Comparison of ENCODE assay signal across 19 cellular contexts in genomic region chrX:136541294-136541693, GRCh38. TPM values are rescaled to one million over a fixed set of nuclear protein-coding genes. Genes with fewer than 3 reads are reported as not detected.
DNase-seq lines count a peak whose midpoint lies in the region; ATAC-seq and TF ChIP-seq lines count a peak whose summit lies in the region.
"Had no signal": no experiment of that assay in that cellular context is flagged by ENCODE, and none has a peak within 500 bp of the region (broad histone marks: within the 10 kb centered on the region; RNA-seq: fewer than 3 reads in every experiment).

No MANE protein-coding gene starts in this region.

- H3K9me3 ChIP-seq in cardiac muscle cell (ENCODE audit: low read depth) = no peaks in the 10 kb centered on the region
- H3K9me3 ChIP-seq in hepatocyte (ENCODE audit: low read depth) = no peaks in the 10 kb centered on the region
- H3K9me3 ChIP-seq: Peyer's patch had no signal

- no peak overlapping the region for H2AFZ ChIP-seq in hepatocyte

- DNase-seq in cardiac muscle cell (ENCODE audit: low read depth in 1 of 2, low spot score in 1 of 2) (peak; percentile 1 to 39), cardiac septum (ENCODE audit: low spot score) (no peak), NCI-H1436 treated with DMSO at 0.1 percent for 48 hours (lab: John Stamatoyannopoulos, UW) (peak; percentile 48), hepatocyte (ENCODE audit: low spot score) (peak; percentile 9), ureter (ENCODE audit: low spot score) (no peak), A172 (ENCODE audit: low spot score) (no peak), sciatic nerve (ENCODE audit: low spot score) (no peak)
- DNase-seq: CD8-positive, alpha-beta T cell; DMS79 treated with DMSO at 0.1 percent for 48 hours; NCI-H1105; NCI-H187 treated with DMSO at 0.1 percent for 48 hours; NCI-H446 treated with DMSO at 0.1 percent for 48 hours; Peyer's patch had no signal

- intact Hi-C loops in cardiac septum (cut with DNase I) (no loop called here), sciatic nerve (cut with DNase I) (no loop called here)

- 78% methylated on average over 3 of the region's 3 CpGs for WGBS in hepatocyte (ENCODE audit: low lambda C conversion rate, missing lambda C conversion rate)

- no peak overlapping the region for H3K4me3 ChIP-seq in cardiac muscle cell
- H3K4me3 ChIP-seq in hepatocyte = no peak overlapping the region
- H3K4me3 ChIP-seq: BLaER1 treated with 17β-estradiol and CSF1 and Interleukin-3, amounts not matched to agents 10 nM and 100 nM; Peyer's patch; SK-N-MC had no signal

- H3K27me3 ChIP-seq in cardiac muscle cell (no peaks in the 10 kb centered on the region), hepatocyte (no peaks in the 10 kb centered on the region)
- H3K27me3 ChIP-seq: Peyer's patch had no signal

- H3K79me2 ChIP-seq in hepatocyte = no peaks in the 10 kb centered on the region

- no peak overlapping the region for H3K27ac ChIP-seq in cardiac muscle cell
- H3K27ac ChIP-seq in hepatocyte = no peak overlapping the region
- H3K27ac ChIP-seq: BLaER1 treated with 17β-estradiol and CSF1 and Interleukin-3, amounts not matched to agents 10 nM and 100 nM; Peyer's patch; SK-N-MC had no signal

- no peak overlapping the region for H3K4me2 ChIP-seq in hepatocyte
- H3K4me2 ChIP-seq: BLaER1 treated with 17β-estradiol and CSF1 and Interleukin-3, amounts not matched to agents 10 nM and 100 nM had no signal

- no peaks in the 10 kb centered on the region for H3K4me1 ChIP-seq in cardiac muscle cell (ENCODE audit: low read depth)
- H3K4me1 ChIP-seq in hepatocyte (ENCODE audit: insufficient read depth) = no peaks in the 10 kb centered on the region
- H3K4me1 ChIP-seq: BLaER1 treated with 17β-estradiol and CSF1 and Interleukin-3, amounts not matched to agents 10 nM and 100 nM; Peyer's patch had no signal

- no peaks in the 10 kb centered on the region for H3K9me2 ChIP-seq in hepatocyte (replicated peaks; ENCODE audit: insufficient read depth)

- no peak for ATAC-seq in sciatic nerve
- ATAC-seq: CD8-positive, alpha-beta T cell; Right ventricle myocardium inferior had no signal

- H3K36me3 ChIP-seq in cardiac muscle cell (no peaks in the 10 kb centered on the region), hepatocyte (replicated peaks; ENCODE audit: insufficient read depth, low read depth) (no peaks in the 10 kb centered on the region)
- H3K36me3 ChIP-seq: BLaER1 treated with 17β-estradiol and CSF1 and Interleukin-3, amounts not matched to agents 10 nM and 100 nM; Peyer's patch had no signal

- no peak for TF ChIP-seq CTCF in cardiac muscle cell (IDR thresholded peaks at IDR 0.05; ENCODE audit: low read depth, low read length)
- TF ChIP-seq CTCF in hepatocyte (IDR thresholded peaks at IDR 0.05; ENCODE audit: poor library complexity) = no peak

- no peaks in the 10 kb centered on the region for H4K20me1 ChIP-seq in hepatocyte (ENCODE audit: insufficient read depth, poor library complexity, severe bottlenecking)

RNA-seq across cellular contexts. Expression of gene VGLL1, which starts 9.3 kb away (rescaled TPM):
- total RNA-seq in cardiac muscle cell (not detected in 2 replicates), cardiac septum (not detected), hepatocyte (4.1 and 4.8 TPM in 2 replicates), ureter (85.6 TPM), sciatic nerve (not detected)
- polyA plus RNA-seq in cardiac muscle cell (not detected in 2 replicates), hepatocyte (9.3 and 11.6 TPM in 2 replicates)
- not detected in 2 replicates for total RNA-seq in A172 (2014; rRNA removed; shearing (Covaris generic))
- total RNA-seq: CD8-positive, alpha-beta T cell; G401; LHCN-M2; Peyer's patch; Right ventricle myocardium inferior had no signal
- polyA plus RNA-seq: IgD-negative memory B cell had no signal

RNA-seq across cellular contexts. Expression of gene HTATSF1, which starts 43.9 kb away (rescaled TPM):
- total RNA-seq in cardiac muscle cell = 78.5 and 80.4 TPM in 2 replicates
- polyA plus RNA-seq in cardiac muscle cell = 86.7 and 95.8 TPM in 2 replicates
- total RNA-seq in cardiac septum = 66.2 TPM
- total RNA-seq in hepatocyte = 51.0 and 55.3 TPM in 2 replicates
- 36.6 and 37.3 TPM in 2 replicates for polyA plus RNA-seq in hepatocyte
- total RNA-seq in ureter = 47.1 TPM
- 48.0 and 63.0 TPM in 2 replicates for total RNA-seq in A172 (2014; rRNA removed; shearing (Covaris generic))
- 35.2 TPM for total RNA-seq in sciatic nerve

RNA-seq across cellular contexts. Expression of gene BRS3, which starts 53.5 kb away (rescaled TPM):
- total RNA-seq in cardiac muscle cell (not detected in 2 replicates), cardiac septum (not detected), hepatocyte (0.04 TPM in 1 of 2 replicates, not detected in the other), ureter (0.18 TPM), sciatic nerve (not detected)
- polyA plus RNA-seq in cardiac muscle cell (0.11 TPM in 2 replicates), hepatocyte (not detected in 2 replicates)
- not detected in 2 replicates for total RNA-seq in A172 (2014; rRNA removed; shearing (Covaris generic))
- total RNA-seq: CD8-positive, alpha-beta T cell; G401; LHCN-M2; Peyer's patch; Right ventricle myocardium inferior had no signal
- polyA plus RNA-seq: IgD-negative memory B cell had no signal

Comparison
In these comparisons a context has a peak if more than half of its experiments do, and no peak if none do; other contexts are left out.
1. DNase-seq: peak in cardiac muscle cell (2 of 2), NCI-H1436 treated with DMSO at 0.1 percent for 48 hours (single experiment) and hepatocyte (single experiment); none in cardiac septum (single experiment), ureter (single experiment), A172 (single experiment) and sciatic nerve (single experiment).
2. RNA of gene VGLL1, which starts 9.3 kb away (total RNA-seq): 85.6 TPM in ureter (single experiment); 4.1 to 4.8 TPM in hepatocyte, not detected in cardiac muscle cell, not detected in cardiac septum (single experiment), not detected in A172 and not detected in sciatic nerve (single experiment); every median in the first group is over 10 times any median in the second.